ENCODE assay signal across 22 cellular contexts in genomic region chr7:144780071-144780608, GRCh38. TPM values are rescaled to one million over a fixed set of nuclear protein-coding genes. Genes with fewer than 3 reads are reported as not detected.
DNase-seq lines count a peak whose midpoint lies in the region; ATAC-seq and TF ChIP-seq lines count a peak whose summit lies in the region.
"Had no signal": no experiment of that assay in that cellular context is flagged by ENCODE, and none has a peak within 500 bp of the region (broad histone marks: within the 10 kb centered on the region; RNA-seq: fewer than 3 reads in every experiment).

No MANE protein-coding gene starts in this region.

- intact Hi-C loops in thyroid gland (cut with DNase I) = no loop called here

- H3K4me3 ChIP-seq in epithelial cell of proximal tubule (ENCODE audit: low read depth, low read length) (no peak overlapping the region), mesendoderm (ENCODE audit: low read length) (no peak overlapping the region), thyroid gland (replicated peaks in 1 of 3) (no peak overlapping the region), H7 (ENCODE audit: insufficient read depth, low read depth, low read length) (no peak overlapping the region)
- H3K4me3 ChIP-seq: neural progenitor cell, sigmoid colon, SK-N-MC had no signal

- no peak overlapping the region for H3K56ac ChIP-seq in mesendoderm (ENCODE audit: low read length)

- H3K27ac ChIP-seq in mesendoderm (ENCODE audit: low read depth, low read length) (no peak overlapping the region), thyroid gland (no peak overlapping the region)
- H3K27ac ChIP-seq: brain microvascular endothelial cell, neural progenitor cell, sigmoid colon, SK-N-MC, WERI-Rb-1 had no signal

- no peak for ATAC-seq in GM18511 (IDR thresholded peaks at IDR 0.05; ENCODE audit: unreplicated experiment)
- ATAC-seq: stimulated activated effector memory CD8-positive, alpha-beta T cell treated with anti-CD3 and anti-CD28 coated beads, Interleukin-12 subunit alpha, Interleukin-12 subunit beta, amount 100 ng/mL, for 72 hours had no signal

- H3K18ac ChIP-seq in mesendoderm (ENCODE audit: low read length) = no peak overlapping the region

- H3K4ac ChIP-seq in mesendoderm (ENCODE audit: low read depth, low read length) = no peak overlapping the region

- no peaks in the 10 kb centered on the region for H3K79me1 ChIP-seq in mesendoderm (ENCODE audit: low read length)

- H2BK5ac ChIP-seq in mesendoderm (ENCODE audit: low read length) = no peak overlapping the region

- H3K36me3 ChIP-seq in mesendoderm (ENCODE audit: control insufficient read depth, insufficient read depth, low read length) (no peaks in the 10 kb centered on the region), thyroid gland (no peaks in the 10 kb centered on the region), H7 (replicated peaks; ENCODE audit: control insufficient read depth, insufficient read depth, low read length) (no peaks in the 10 kb centered on the region)
- H3K36me3 ChIP-seq: brain microvascular endothelial cell, neural progenitor cell, sigmoid colon, WERI-Rb-1 had no signal

- H4K8ac ChIP-seq in mesendoderm (ENCODE audit: low read depth, low read length) = no peak overlapping the region

- no peaks in the 10 kb centered on the region for H3K9me3 ChIP-seq in thyroid gland
- H3K9me3 ChIP-seq: sigmoid colon had no signal

- no peaks in the 10 kb centered on the region for H3K4me1 ChIP-seq in mesendoderm (ENCODE audit: control insufficient read depth, low read depth, low read length)
- no peaks in the 10 kb centered on the region for H3K4me1 ChIP-seq in thyroid gland
- H3K4me1 ChIP-seq: neural progenitor cell, sigmoid colon had no signal

- no peak overlapping the region for H4K5ac ChIP-seq in mesendoderm (ENCODE audit: low read length)

- H2BK120ac ChIP-seq in mesendoderm (ENCODE audit: low read depth, low read length) = no peak overlapping the region

- no peak overlapping the region for H2AK5ac ChIP-seq in mesendoderm (ENCODE audit: low read length)

- H3K4me2 ChIP-seq in mesendoderm (ENCODE audit: low read length) = no peak overlapping the region
- H3K4me2 ChIP-seq: neural progenitor cell had no signal

- TF ChIP-seq CTCF in epithelial cell of proximal tubule (conservative IDR thresholded peaks at IDR 0.05; ENCODE audit: low read depth, low read length) (no peak), thyroid gland (IDR thresholded peaks at IDR 0.05) (no peak)

- H3K27me3 ChIP-seq in mesendoderm (ENCODE audit: insufficient read depth, low read length, poor library complexity) (no peaks in the 10 kb centered on the region), thyroid gland (no peaks in the 10 kb centered on the region), H7 (ENCODE audit: control insufficient read depth, insufficient read depth, low read length) (no peaks in the 10 kb centered on the region)
- H3K27me3 ChIP-seq: brain microvascular endothelial cell, neural progenitor cell, sigmoid colon had no signal

- DNase-seq in HT1080 (ENCODE audit: low read depth) = peak; percentile 67
- DNase-seq in NCI-H226 = peak; percentile 54
- DNase-seq in epithelial cell of proximal tubule (ENCODE audit: low read depth) = peak; percentile 51
- DNase-seq in mesendoderm = peak; percentile 18
- DNase-seq in thyroid gland = no peak
- DNase-seq in H7 = no peak
- DNase-seq: activated CD4-positive, alpha-beta T cell treated with anti-CD3 and anti-CD28 coated beads, Interleukin-2, amount 50 U/mL, for 4 hours; activated gamma-delta T cell; brain microvascular endothelial cell; CD4-positive, alpha-beta T cell; cortex of kidney; endodermal cell; GF-D8; NCI-H1436 treated with DMSO at 0.1 percent for 48 hours; NCI-H510A treated with DMSO at 0.1 percent for 48 hours; NK-92 treated with Interleukin-12 subunit alpha and Interleukin-12 subunit beta, amount 100 ng/mL, for 24 hours; sigmoid colon; WERI-Rb-1 had no signal

- H3K9ac ChIP-seq in mesendoderm (ENCODE audit: low read length) = no peak overlapping the region
- H3K9ac ChIP-seq: neural progenitor cell had no signal

- no peak overlapping the region for H3K23ac ChIP-seq in mesendoderm (ENCODE audit: low read length)

- no peak for TF ChIP-seq POLR2A in thyroid gland (IDR thresholded peaks at IDR 0.05)

- H2BK15ac ChIP-seq in mesendoderm (replicated peaks; ENCODE audit: low read depth) = no peak overlapping the region

- H3K79me2 ChIP-seq in mesendoderm (ENCODE audit: control insufficient read depth, insufficient read depth, low read length) = no peaks in the 10 kb centered on the region

- no CpG with 5 or more reads among the region's 4 CpGs for WGBS in mesendoderm (ENCODE audit: extremely low coverage, insufficient coverage, low lambda C conversion rate)
- 86% methylated on average over 4 of the region's 4 CpGs for WGBS in thyroid gland, 2 donors

RNA-seq across cellular contexts. Expression of gene TPK1, which starts 55.7 kb away (rescaled TPM):
- 5.9 and 9.0 TPM in 2 replicates for total RNA-seq in HT1080 (2014; rRNA removed; shearing (Covaris generic))
- polyA plus RNA-seq in HT1080 (2015; cell fraction: cytosol; rRNA removed) = 5.3 and 5.8 TPM in 2 replicates
- 4.3 and 4.9 TPM in 2 replicates for polyA plus RNA-seq in HT1080 (2015; cell fraction: nucleus; rRNA removed)
- total RNA-seq in epithelial cell of proximal tubule = 1.2 and 2.2 TPM in 2 replicates
- 1.6 TPM for polyA plus RNA-seq in mesendoderm (2013, experiment 1 of 2)
- polyA plus RNA-seq in mesendoderm (2013, experiment 2 of 2) = 1.8 TPM
- total RNA-seq in thyroid gland = 10 to 100 TPM in 1 of 4 donors, 1 to 10 TPM in 3; 2.6 to 10.4 (median 6.2) TPM
- 6.2 and 6.6 TPM in 2 replicates for total RNA-seq in H7 (2014; rRNA removed; shearing (Covaris generic))

Comparison
In these comparisons a context has a peak if more than half of its experiments do, and no peak if none do; other contexts are left out.
1. DNase-seq: peak in HT1080 (single experiment), NCI-H226 (single experiment), epithelial cell of proximal tubule (single experiment) and mesendoderm (single experiment); none in thyroid gland (0 of 2) and H7 (single experiment).